Comparison of ENCODE assay signal across 11 cellular contexts in genomic region chr4:144906181-144906895, GRCh38.
DNase-seq lines count a peak whose midpoint lies in the region; ATAC-seq and TF ChIP-seq lines count a peak whose summit lies in the region.
"Had no signal": no experiment of that assay in that cellular context is flagged by ENCODE, and none has a peak within 500 bp of the region (broad histone marks: within the 10 kb centered on the region; RNA-seq: fewer than 3 reads in every experiment).

No MANE protein-coding gene starts in this region.

- TF ChIP-seq CTCF in IMR-90 (conservative IDR thresholded peaks at IDR 0.05; ENCODE audit: low read depth, low read length) (no peak), choroid plexus epithelial cell (conservative IDR thresholded peaks at IDR 0.05; ENCODE audit: low read depth, low read length) (no peak), smooth muscle cell (IDR thresholded peaks at IDR 0.05; ENCODE audit: borderline replicate concordance, insufficient read depth, poor library complexity, severe bottlenecking) (no peak), type B pancreatic cell (conservative IDR thresholded peaks at IDR 0.05) (no peak)

- BruUV-seq in IMR-90 (replicated peaks; lab: Mats Ljungman, UMichigan): no TSS peak

- DNase-seq in NCI-H2107 treated with DMSO at 0.1 percent for 48 hours (lab: John Stamatoyannopoulos, UW; ENCODE audit: unreplicated experiment) (peak; percentile 1), NCI-H2107 (lab: John Stamatoyannopoulos, UW) (no peak), IMR-90 (peak; percentile 29), choroid plexus epithelial cell (ENCODE audit: low read depth) (peak; percentile 68), smooth muscle cell (lab: John Stamatoyannopoulos, UW; ENCODE audit: unreplicated experiment) (no peak), type B pancreatic cell (ENCODE audit: extremely low spot score, unreplicated experiment) (no peak)
- DNase-seq in stimulated activated CD4-positive, alpha-beta T cell treated with anti-CD3 and anti-CD28 coated beads, Interleukin-15, amount 100 ng/mL, for 24 hours: no peak
- no peak for DNase-seq in central memory CD4-positive, alpha-beta T cell
- DNase-seq: kidney, NCI-H1105 had no signal

- no peaks in the 10 kb centered on the region for H3K9me3 ChIP-seq in IMR-90 (ENCODE audit: control insufficient read depth, insufficient read depth, low read length)
- H3K9me3 ChIP-seq in smooth muscle cell (replicated peaks; ENCODE audit: low read depth): no peaks in the 10 kb centered on the region

- no peak overlapping the region for H3K27ac Mint-ChIP-seq in type B pancreatic cell

- no peaks in the 10 kb centered on the region for H3K79me2 ChIP-seq in smooth muscle cell (ENCODE audit: low read depth)

- H3K27ac ChIP-seq in IMR-90 (ENCODE audit: insufficient read depth, low read length) (no peak overlapping the region), smooth muscle cell (ENCODE audit: low read depth) (no peak overlapping the region)
- H3K27ac ChIP-seq: 22Rv1 had no signal

- no peak overlapping the region for H4K5ac ChIP-seq in IMR-90 (ENCODE audit: low read depth, low read length)

- no peak overlapping the region for H2AK9ac ChIP-seq in IMR-90 (replicated peaks; ENCODE audit: low read depth, low read length, poor library complexity)

- peaks cover 10% of the 10 kb centered on the region for H3K4me1 Mint-ChIP-seq in type B pancreatic cell (ENCODE audit: unreplicated experiment)

- H3K18ac ChIP-seq in IMR-90 (ENCODE audit: low read depth, low read length): no peak overlapping the region

- dilution Hi-C loops in IMR-90 (cut with HindIII; ENCODE audit: low sequenced_read_pairs, unreplicated experiment): no loop called here

- no peak overlapping the region for H3K4me3 Mint-ChIP-seq in type B pancreatic cell

- H2BK20ac ChIP-seq in IMR-90 (ENCODE audit: low read depth, low read length): no peak overlapping the region

- CTCF ChIA-PET in IMR-90 (lab: Yijun Ruan, JAX): interaction anchor here (0.6 kb wide), 1 partner anchor 894 kb away, joined by 3 read pairs; no protein-coding TSS in a partner anchor

- peaks cover 2% of the 10 kb centered on the region for H3K9me3 Mint-ChIP-seq in type B pancreatic cell

- intact Hi-C loops in IMR-90 (cut with micrococcal nuclease): no loop called here

- POLR2A ChIA-PET in IMR-90 (lab: Charles Lee; ENCODE audit: unreplicated experiment): no interaction called here

- no peak overlapping the region for H4K91ac ChIP-seq in IMR-90 (ENCODE audit: insufficient read depth, low read depth, low read length)

- H3F3A ChIP-seq in smooth muscle cell (ENCODE audit: low read depth): no peaks in the 10 kb centered on the region

- no peak overlapping the region for H3K4me2 ChIP-seq in IMR-90 (ENCODE audit: low read depth, low read length)
- peak overlapping the region; percentile 4 for H3K4me2 ChIP-seq in smooth muscle cell

- no peak overlapping the region for H3K56ac ChIP-seq in IMR-90 (ENCODE audit: extremely low read depth, insufficient read depth, low read length)

- H3K27me3 Mint-ChIP-seq in type B pancreatic cell: no peaks in the 10 kb centered on the region

- no peak overlapping the region for H2BK5ac ChIP-seq in IMR-90 (ENCODE audit: low read depth, low read length, poor library complexity, severe bottlenecking)

- no peak overlapping the region for H3K9ac ChIP-seq in IMR-90 (ENCODE audit: low read depth, low read length)
- H3K9ac ChIP-seq in smooth muscle cell (ENCODE audit: low read depth): no peak overlapping the region

- TF ChIP-seq RAD21 in IMR-90 (IDR thresholded peaks at IDR 0.05; ENCODE audit: low read length): no peak

- ATAC-seq in IMR-90 (ENCODE audit: low read depth): no peak

- H4K8ac ChIP-seq in IMR-90 (ENCODE audit: low read depth in 2 of 2, low read length in 2 of 2): no peak overlapping the region

- H3K23ac ChIP-seq in IMR-90 (ENCODE audit: low read depth, low read length): no peak overlapping the region

- H2AK5ac ChIP-seq in IMR-90 (ENCODE audit: low read depth, low read length): no peak overlapping the region

- H3K36me3 ChIP-seq in IMR-90 (ENCODE audit: control insufficient read depth, insufficient read depth, low read length): no peaks in the 10 kb centered on the region
- H3K36me3 ChIP-seq in smooth muscle cell (ENCODE audit: low read depth): no peaks in the 10 kb centered on the region

- H3K4me3 ChIP-seq in IMR-90 (ENCODE audit: insufficient read depth, low read depth, low read length) (no peak overlapping the region), choroid plexus epithelial cell (ENCODE audit: low read depth, low read length) (no peak overlapping the region), smooth muscle cell (no peak overlapping the region)

- H2BK15ac ChIP-seq in IMR-90 (ENCODE audit: low read depth, low read length): no peak overlapping the region

- 0 out of 2 replicates have a peak, but pooled peaks cover 3% of the 10 kb centered on the region for H3K9me1 ChIP-seq in IMR-90 (ENCODE audit: insufficient read depth, low read length)

- no peak overlapping the region for H2BK120ac ChIP-seq in IMR-90 (ENCODE audit: low read depth, low read length)

- no peaks in the 10 kb centered on the region for H3K27me3 ChIP-seq in IMR-90 (ENCODE audit: control insufficient read depth, insufficient read depth, low read length)
- H3K27me3 ChIP-seq in smooth muscle cell (ENCODE audit: low read depth): no peaks in the 10 kb centered on the region

- no peak for TF ChIP-seq POLR2A in IMR-90 (IDR thresholded peaks at IDR 0.05; ENCODE audit: low read depth, low read length)

- H3K79me1 ChIP-seq in IMR-90 (ENCODE audit: low read depth in 1 of 2, low read length in 2 of 2): no peaks in the 10 kb centered on the region

- H3K14ac ChIP-seq in IMR-90 (replicated peaks; ENCODE audit: low read depth, low read length): no peak overlapping the region

- H3K4me1 ChIP-seq in IMR-90 (ENCODE audit: control insufficient read depth, insufficient read depth, low read length): no peaks in the 10 kb centered on the region
- no peaks in the 10 kb centered on the region for H3K4me1 ChIP-seq in smooth muscle cell (ENCODE audit: low read depth)

- in situ Hi-C loops in IMR-90 (cut with MboI; ENCODE audit: low sequenced_read_pairs): no loop called here

- H2AFZ ChIP-seq in IMR-90 (replicated peaks; ENCODE audit: low read length, poor library complexity) (no peak overlapping the region), smooth muscle cell (ENCODE audit: low read depth) (no peak overlapping the region)

- H4K20me1 ChIP-seq in IMR-90 (ENCODE audit: insufficient read depth, low read length): no peaks in the 10 kb centered on the region
- H4K20me1 ChIP-seq in smooth muscle cell (ENCODE audit: low read depth): no peaks in the 10 kb centered on the region

- no peak overlapping the region for H3K4ac ChIP-seq in IMR-90 (ENCODE audit: low read depth, low read length)

- 0% methylated on average over 1 of the region's 5 CpGs; no CpG with 5 or more reads in 1 of the 2 experiments for WGBS in IMR-90 (ENCODE audit: extremely low coverage in 2 of 2, insufficient read length in 1 of 2), 2 experiments
- WGBS in smooth muscle cell (ENCODE audit: low lambda C conversion rate): 50% methylated on average over 5 of the region's 5 CpGs

- H3K36me3 Mint-ChIP-seq in type B pancreatic cell: no peaks in the 10 kb centered on the region

TF ChIP-seq in IMR-90, 13 proteins besides CTCF, POLR2A, EP300 and RAD21:
- no peak for TF ChIP-seq CEBPB (IDR thresholded peaks at IDR 0.05; ENCODE audit: low read depth, low read length)
- TF ChIP-seq NFE2L2 (IDR thresholded peaks at IDR 0.05; ENCODE audit: low read depth, low read length): no peak
- no peak for TF ChIP-seq MAZ (IDR thresholded peaks at IDR 0.05; ENCODE audit: borderline replicate concordance, low read depth, low read length)
TF ChIP-seq in IMR-90: peak in this region for 0.

Comparison
In these comparisons a context has a peak if more than half of its experiments do, and no peak if none do; other contexts are left out.
1. DNase-seq: peak in NCI-H2107 treated with DMSO at 0.1 percent for 48 hours (single experiment), IMR-90 (single experiment) and choroid plexus epithelial cell (single experiment); none in NCI-H2107 (single experiment), smooth muscle cell (single experiment), stimulated activated CD4-positive, alpha-beta T cell treated with anti-CD3 and anti-CD28 coated beads, Interleukin-15, amount 100 ng/mL, for 24 hours (single experiment), central memory CD4-positive, alpha-beta T cell (single experiment) and type B pancreatic cell (single experiment).